In genomic region chr6:116615937-116616756, GRCh38 we compare ENCODE assay signal across 1 cellular context.
TF ChIP-seq lines count a peak whose summit lies in the region.

Gene RSPH4A (plus strand): TSS chr6:116616479. CDS start chr6:116616624, 145 bp downstream.

TF ChIP-seq in HEK293, 187 proteins besides CTCF, POLR2A, EP300 and RAD21 (continued from another document):
- TF ChIP-seq PRDM4 (tag by site-specific recombination; IDR thresholded peaks at IDR 0.05) (no peak), TRIM28 (IDR thresholded peaks at IDR 0.05; ENCODE audit: borderline replicate concordance, low read length) (no peak), ZFP37 (tag by site-specific recombination; IDR thresholded peaks at IDR 0.05) (no peak), PRDM1 (tag by site-specific recombination; IDR thresholded peaks at IDR 0.05) (no peak; the same call in 1 of the 2 replicates)
